15 cellular contexts compared by ENCODE assay signal in the genomic region with DNA sequence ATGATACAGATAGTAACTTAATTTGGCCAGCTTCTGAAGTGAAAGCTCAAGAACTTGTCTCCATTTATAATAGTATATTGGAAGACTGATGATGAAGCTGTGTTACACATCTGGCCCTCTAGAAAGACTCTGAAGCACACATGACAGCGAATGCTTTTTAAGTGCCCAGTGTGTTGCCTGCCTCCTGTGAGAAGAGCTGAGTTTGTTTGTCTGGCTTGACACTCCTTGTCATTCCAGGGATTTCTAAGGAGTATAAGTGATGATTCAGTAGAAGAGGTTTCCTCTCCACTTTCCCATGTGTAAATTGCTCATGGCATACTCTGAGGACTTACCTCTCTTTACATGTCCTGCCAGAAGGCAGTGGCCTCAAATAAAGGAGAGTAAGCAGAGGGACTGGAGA. TPM values are rescaled to one million over a fixed set of nuclear protein-coding genes. Genes with fewer than 3 reads are reported as not detected.
DNase-seq lines count a peak whose midpoint lies in the region; ATAC-seq and TF ChIP-seq lines count a peak whose summit lies in the region.
"Had no signal": no experiment of that assay in that cellular context is flagged by ENCODE, and none has a peak within 500 bp of the region (broad histone marks: within the 10 kb centered on the region; RNA-seq: fewer than 3 reads in every experiment).

No MANE protein-coding gene starts in this region.

- no peaks in the 10 kb centered on the region for H3K9me3 Mint-ChIP-seq in activated naive CD4-positive, alpha-beta T cell treated with anti-CD3 and anti-CD28 coated beads, Interleukin-2, amount 50 U/mL, for 72 hours
- H3K9me3 Mint-ChIP-seq: activated T-cell treated with anti-CD3 and anti-CD28 coated beads, Interleukin-2, amount 50 U/mL, for 4 hours; stimulated activated naive CD8-positive, alpha-beta T cell treated with anti-CD3 and anti-CD28 coated beads, Interleukin-15, Interleukin-2, amounts not matched to agents 100 ng/mL and 50 ng/mL, for 24 hours had no signal

- H3F3A ChIP-seq in SK-N-SH (replicated peaks; ENCODE audit: insufficient read depth), result peaks cover 14% of the 10 kb centered on the region

- no peak overlapping the region for H3K27ac Mint-ChIP-seq in activated naive CD4-positive, alpha-beta T cell treated with anti-CD3 and anti-CD28 coated beads, Interleukin-2, amount 50 U/mL, for 72 hours
- H3K27ac Mint-ChIP-seq: activated CD4-positive, alpha-beta T cell treated with anti-CD3 and anti-CD28 coated beads for 36 hours; stimulated activated naive CD8-positive, alpha-beta T cell treated with anti-CD3 and anti-CD28 coated beads, Interleukin-15, Interleukin-2, amounts not matched to agents 100 ng/mL and 50 ng/mL, for 24 hours had no signal

- no peak overlapping the region for H2AFZ ChIP-seq in SK-N-SH (ENCODE audit: low read depth)

- peaks cover 21% of the 10 kb centered on the region; the same call in 1 of the 2 replicates for H3K79me2 ChIP-seq in SK-N-SH (ENCODE audit: insufficient read depth)

- DNase-seq in GM03348 (ENCODE audit: low spot score), result peak; percentile 53
- DNase-seq in SK-N-SH, result no peak
- peak; percentile 54 to 83 for DNase-seq in foreskin keratinocyte
- peak; percentile 85 for DNase-seq in renal cortical epithelial cell (ENCODE audit: low read depth)
- no peak for DNase-seq in activated naive CD4-positive, alpha-beta T cell treated with anti-CD3 and anti-CD28 coated beads, Interleukin-2, amount 50 U/mL, for 72 hours (ENCODE audit: low spot score in 2 of 2)
- DNase-seq in NCI-H1092 (lab: John Stamatoyannopoulos, UW), result no peak
- DNase-seq in NCI-H2196 treated with DMSO at 0.1 percent for 48 hours (lab: John Stamatoyannopoulos, UW; ENCODE audit: unreplicated experiment), result no peak
- DNase-seq in activated naive CD4-positive, alpha-beta T cell treated with anti-CD3 and anti-CD28 coated beads, Interleukin-2, amount 50 U/mL, for 16 hours, result no peak
- DNase-seq: activated CD4-positive, alpha-beta T cell treated with anti-CD3 and anti-CD28 coated beads for 36 hours; activated T-cell treated with anti-CD3 and anti-CD28 coated beads, Interleukin-2, amount 50 U/mL, for 4 hours; amniotic stem cell; gastrocnemius medialis; NCI-H2171 treated with DMSO at 0.1 percent for 48 hours had no signal

- peaks cover 0 to 32% of the 10 kb centered on the region in 2 experiments; a peak in 2 of 4 replicates for H3K4me1 ChIP-seq in SK-N-SH (ENCODE audit: control insufficient read depth in 1 of 2, insufficient read depth in 2 of 2, low read depth in 1 of 2, low read length in 1 of 2)
- peaks cover 25% of the 10 kb centered on the region for H3K4me1 ChIP-seq in foreskin keratinocyte

- peaks cover 22 to 59% of the 10 kb centered on the region in 2 experiments for H3K36me3 ChIP-seq in SK-N-SH (replicated peaks in 1 of 2; ENCODE audit: control insufficient read depth in 1 of 2, insufficient read depth in 2 of 2, low read length in 1 of 2)

- no peak for TF ChIP-seq RAD21 in SK-N-SH (IDR thresholded peaks at IDR 0.05; ENCODE audit: low read length)

- POLR2A ChIA-PET in SK-N-SH (lab: Yijun Ruan, JAX), result no interaction called here

- no peaks in the 10 kb centered on the region; the same call in 1 of the 2 replicates for H4K20me1 ChIP-seq in SK-N-SH (ENCODE audit: insufficient read depth)

- H3K27me3 ChIP-seq in SK-N-SH (ENCODE audit: insufficient read depth) (no peaks in the 10 kb centered on the region), foreskin keratinocyte (no peaks in the 10 kb centered on the region)
- H3K27me3 ChIP-seq: gastrocnemius medialis had no signal

- no peak for TF ChIP-seq EP300 in SK-N-SH (IDR thresholded peaks at IDR 0.05; ENCODE audit: borderline replicate concordance in 1 of 2, low read depth in 1 of 2, low read length in 1 of 2)

- H3K36me3 Mint-ChIP-seq in activated naive CD4-positive, alpha-beta T cell treated with anti-CD3 and anti-CD28 coated beads, Interleukin-2, amount 50 U/mL, for 72 hours, result peaks cover 0 to 9% of the 10 kb centered on the region in 2 donors

- H3K9ac ChIP-seq in SK-N-SH, result no peak overlapping the region

- peak; percentile 58 for ATAC-seq in foreskin keratinocyte
- no peak for ATAC-seq in activated naive CD4-positive, alpha-beta T cell treated with anti-CD3 and anti-CD28 coated beads, Interleukin-2, amount 50 U/mL, for 72 hours
- ATAC-seq: activated CD4-positive, alpha-beta T cell treated with anti-CD3 and anti-CD28 coated beads for 36 hours; activated T-cell treated with anti-CD3 and anti-CD28 coated beads, Interleukin-2, amount 50 U/mL, for 4 hours; gastrocnemius medialis; sciatic nerve had no signal

- H3K4me2 ChIP-seq in SK-N-SH, result no peak overlapping the region

- WGBS in SK-N-SH (ENCODE audit: low lambda C conversion rate), result 78% methylated on average over 1 of the region's 1 CpG

- H3K9me2 ChIP-seq in SK-N-SH, result no peaks in the 10 kb centered on the region

- H3K27ac ChIP-seq in SK-N-SH (ENCODE audit: low read depth in 2 of 2, low read length in 1 of 2) (no peak overlapping the region; a peak in 1 of 4 replicates), foreskin keratinocyte (no peak overlapping the region)
- H3K27ac ChIP-seq: gastrocnemius medialis had no signal

- no peak overlapping the region for H3K4me3 ChIP-seq in SK-N-SH (ENCODE audit: low read depth in 2 of 2, low read length in 1 of 2)
- H3K4me3 ChIP-seq: gastrocnemius medialis had no signal

- no peak for TF ChIP-seq CTCF in SK-N-SH (IDR thresholded peaks at IDR 0.05)
- TF ChIP-seq CTCF in foreskin keratinocyte (conservative IDR thresholded peaks at IDR 0.05), result no peak

- CTCF ChIA-PET in SK-N-SH (lab: Yijun Ruan, JAX), result interaction anchor here (0.6 to 0.9 kb wide), 2 partner anchors 40 to 441 kb away, joined by 3 read pairs; no protein-coding TSS in a partner anchor

- no peaks in the 10 kb centered on the region for H3K9me3 ChIP-seq in SK-N-SH
- H3K9me3 ChIP-seq: gastrocnemius medialis had no signal

TF ChIP-seq in SK-N-SH, 30 proteins besides CTCF, POLR2A, EP300 and RAD21:
- TF ChIP-seq JUND (IDR thresholded peaks at IDR 0.05) (0 out of 2 replicates have a peak, but pooled peaks have one; percentile 30), POLR2AphosphoS5 (IDR thresholded peaks at IDR 0.05; ENCODE audit: low read depth, low read length) (no peak)

RNA-seq across cellular contexts. Expression of gene LRRTM2, which starts 30.4 kb away (rescaled TPM):
- polyA plus RNA-seq in SK-N-SH (2012; rRNA removed) (0.38 and 0.68 TPM in 2 replicates), foreskin keratinocyte (not detected in 2 replicates)
- 0.58 TPM in 2 replicates for polyA plus RNA-seq in SK-N-SH (2012; cell fraction: cytosol; rRNA removed)
- 0.29 and 0.50 TPM in 2 replicates for polyA plus RNA-seq in SK-N-SH (2012; cell fraction: nucleus; rRNA removed)
- total RNA-seq in foreskin keratinocyte (not detected in 2 replicates), renal cortical epithelial cell (0.10 TPM in 1 of 2 replicates, not detected in the other)
- under 1 TPM in 1 of 2 donors, not detected in 1; 0.21 TPM for total RNA-seq in activated naive CD4-positive, alpha-beta T cell treated with anti-CD3 and anti-CD28 coated beads, Interleukin-2, amount 50 U/mL, for 72 hours

Comparison
In these comparisons a context has a peak if more than half of its experiments do, and no peak if none do; other contexts are left out.
1. DNase-seq: peak in GM03348 (single experiment), foreskin keratinocyte (2 of 2) and renal cortical epithelial cell (single experiment); none in SK-N-SH (single experiment), activated naive CD4-positive, alpha-beta T cell treated with anti-CD3 and anti-CD28 coated beads, Interleukin-2, amount 50 U/mL, for 72 hours (0 of 2), NCI-H1092 (single experiment), NCI-H2196 treated with DMSO at 0.1 percent for 48 hours (single experiment) and activated naive CD4-positive, alpha-beta T cell treated with anti-CD3 and anti-CD28 coated beads, Interleukin-2, amount 50 U/mL, for 16 hours (single experiment).